ENCODE assay signal across 2 cellular contexts in the genomic region with DNA sequence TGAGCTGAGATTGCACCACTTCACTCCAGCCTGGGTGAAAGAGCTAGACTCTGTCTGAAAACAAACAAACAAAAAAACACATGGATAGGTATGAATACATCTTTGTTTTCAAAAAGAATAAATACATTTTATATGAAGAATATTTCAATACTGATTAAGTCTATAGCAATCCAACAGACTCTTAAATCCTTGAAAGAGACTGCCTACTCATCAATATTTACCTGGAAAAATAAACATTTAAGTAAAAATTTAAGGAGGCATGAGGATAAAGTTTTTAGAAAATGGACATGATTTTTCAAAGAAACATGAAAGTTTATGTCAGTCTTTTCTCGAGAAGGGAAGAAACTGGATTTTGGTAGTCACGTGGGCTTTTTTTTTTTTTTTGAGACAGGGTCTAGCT.
TF ChIP-seq lines count a peak whose summit lies in the region.

No MANE protein-coding gene starts in this region.

TF ChIP-seq in A549, 52 proteins besides CTCF, POLR2A, EP300 and RAD21:
- TF ChIP-seq HEYL (CRISPR knock-in tag; IDR thresholded peaks at IDR 0.05), result no peak
- TF ChIP-seq NPAS2 (CRISPR knock-in tag; IDR thresholded peaks at IDR 0.05; ENCODE audit: borderline replicate concordance), result no peak
- TF ChIP-seq MAFK (IDR thresholded peaks at IDR 0.05; ENCODE audit: partially characterized antibody), result peak; percentile 49

TF ChIP-seq in K562, 482 proteins besides CTCF, POLR2A, EP300 and RAD21:
- TF ChIP-seq TRIM28 (IDR thresholded peaks at IDR 0.05) (no peak), ZNF316 (IDR thresholded peaks at IDR 0.05) (peak; percentile 75), CBX1 (IDR thresholded peaks at IDR 0.05; ENCODE audit: low read depth) (no peak), C11orf30 (IDR thresholded peaks at IDR 0.05; ENCODE audit: low read depth) (peak; percentile 45; the same call in 1 of the 2 replicates), ZNF436 (CRISPR knock-in tag; IDR thresholded peaks at IDR 0.05) (no peak), CHD4 (IDR thresholded peaks at IDR 0.05; ENCODE audit: insufficient read depth, insufficient replicate concordance, low read depth, low read length, poor library complexity, severe bottlenecking) (no peak), PTTG1 (tag; IDR thresholded peaks at IDR 0.05; ENCODE audit: low read depth) (no peak)
